11 cellular contexts compared by ENCODE assay signal in genomic region chr4:146638801-146639351, GRCh38. TPM values are rescaled to one million over a fixed set of nuclear protein-coding genes. Genes with fewer than 3 reads are reported as not detected.
DNase-seq lines count a peak whose midpoint lies in the region; ATAC-seq and TF ChIP-seq lines count a peak whose summit lies in the region.
"Had no signal": no experiment of that assay in that cellular context is flagged by ENCODE, and none has a peak within 500 bp of the region (broad histone marks: within the 10 kb centered on the region; RNA-seq: fewer than 3 reads in every experiment).

Gene POU4F2, plus strand, starts transcription at chr4:146638893. Its CDS starts 248 bp downstream, at chr4:146639141.

- ATAC-seq in left lobe of liver (peak; percentile 20), GM21360 (IDR thresholded peaks at IDR 0.05; ENCODE audit: unreplicated experiment) (no peak)
- ATAC-seq: GM12878 had no signal

- intact Hi-C loops in activated T-helper 2 cell treated with anti-CD3 and anti-CD28 coated beads, Interferon-gamma antibody, Interleukin-2, Interleukin-4, amounts not matched to agents 10 μg/mL and 5 μg/mL and 100 μg/mL, durations not matched to agents 14 hours and 24 hours and 36 hours (cut with micrococcal nuclease): no loop called here

- peaks cover 95% of the 10 kb centered on the region for H3K27me3 Mint-ChIP-seq in activated naive CD8-positive, alpha-beta T cell treated with anti-CD3 and anti-CD28 coated beads for 36 hours
- H3K27me3 Mint-ChIP-seq in activated T-helper 2 cell treated with anti-CD3 and anti-CD28 coated beads, Interferon-gamma antibody, Interleukin-2, Interleukin-4, amounts not matched to agents 10 μg/mL and 5 μg/mL and 100 μg/mL, durations not matched to agents 14 hours and 24 hours and 36 hours (ENCODE audit: low read depth): peaks cover 82% of the 10 kb centered on the region

- peaks cover 8% of the 10 kb centered on the region for H3K9me3 Mint-ChIP-seq in activated naive CD8-positive, alpha-beta T cell treated with anti-CD3 and anti-CD28 coated beads for 36 hours
- H3K9me3 Mint-ChIP-seq in activated T-helper 2 cell treated with anti-CD3 and anti-CD28 coated beads, Interferon-gamma antibody, Interleukin-2, Interleukin-4, amounts not matched to agents 10 μg/mL and 5 μg/mL and 100 μg/mL, durations not matched to agents 14 hours and 24 hours and 36 hours: no peaks in the 10 kb centered on the region

- H3K27ac Mint-ChIP-seq in activated naive CD8-positive, alpha-beta T cell treated with anti-CD3 and anti-CD28 coated beads for 36 hours: no peak within 1 kb of the TSS
- H3K27ac Mint-ChIP-seq in activated T-helper 2 cell treated with anti-CD3 and anti-CD28 coated beads, Interferon-gamma antibody, Interleukin-2, Interleukin-4, amounts not matched to agents 10 μg/mL and 5 μg/mL and 100 μg/mL, durations not matched to agents 14 hours and 24 hours and 36 hours: no peak within 1 kb of the TSS

- no peak for TF ChIP-seq CTCF in 22Rv1 (IDR thresholded peaks at IDR 0.05)

- peak; percentile 53 for DNase-seq in GM03348 (ENCODE audit: low spot score)
- DNase-seq in activated naive CD8-positive, alpha-beta T cell treated with anti-CD3 and anti-CD28 coated beads for 36 hours: peak; percentile 32
- DNase-seq in left lobe of liver (ENCODE audit: low spot score): no peak
- no peak for DNase-seq in GOT3 (lab: John Stamatoyannopoulos, UW)
- no peak for DNase-seq in activated T-helper 2 cell treated with anti-CD3 and anti-CD28 coated beads, Interferon-gamma antibody, Interleukin-2, Interleukin-4, amounts not matched to agents 10 μg/mL and 5 μg/mL and 100 μg/mL, durations not matched to agents 14 hours and 24 hours and 36 hours (ENCODE audit: low spot score)
- no peak for DNase-seq in LoVo (ENCODE audit: low spot score)
- DNase-seq: NCI-H2107 had no signal

- peaks cover 4% of the 10 kb centered on the region for H3K36me3 Mint-ChIP-seq in activated naive CD8-positive, alpha-beta T cell treated with anti-CD3 and anti-CD28 coated beads for 36 hours
- H3K36me3 Mint-ChIP-seq in activated T-helper 2 cell treated with anti-CD3 and anti-CD28 coated beads, Interferon-gamma antibody, Interleukin-2, Interleukin-4, amounts not matched to agents 10 μg/mL and 5 μg/mL and 100 μg/mL, durations not matched to agents 14 hours and 24 hours and 36 hours (ENCODE audit: low read depth): no peaks in the 10 kb centered on the region

- H3K4me1 Mint-ChIP-seq in activated naive CD8-positive, alpha-beta T cell treated with anti-CD3 and anti-CD28 coated beads for 36 hours: peaks cover 17% of the 10 kb centered on the region
- no peaks in the 10 kb centered on the region for H3K4me1 Mint-ChIP-seq in activated T-helper 2 cell treated with anti-CD3 and anti-CD28 coated beads, Interferon-gamma antibody, Interleukin-2, Interleukin-4, amounts not matched to agents 10 μg/mL and 5 μg/mL and 100 μg/mL, durations not matched to agents 14 hours and 24 hours and 36 hours (ENCODE audit: low read depth)

- H3K27ac ChIP-seq in 22Rv1: peak within 1 kb of the TSS; percentile 61

- peak within 1 kb of the TSS; percentile 60 for H3K4me3 Mint-ChIP-seq in activated naive CD8-positive, alpha-beta T cell treated with anti-CD3 and anti-CD28 coated beads for 36 hours
- H3K4me3 Mint-ChIP-seq in activated T-helper 2 cell treated with anti-CD3 and anti-CD28 coated beads, Interferon-gamma antibody, Interleukin-2, Interleukin-4, amounts not matched to agents 10 μg/mL and 5 μg/mL and 100 μg/mL, durations not matched to agents 14 hours and 24 hours and 36 hours (ENCODE audit: low read depth): no peak within 1 kb of the TSS

RNA-seq across cellular contexts. Expression of gene POU4F2, which starts in this region (rescaled TPM):
- not detected for total RNA-seq in activated naive CD8-positive, alpha-beta T cell treated with anti-CD3 and anti-CD28 coated beads for 36 hours
- total RNA-seq in left lobe of liver: not detected
- total RNA-seq in activated T-helper 2 cell treated with anti-CD3 and anti-CD28 coated beads, Interferon-gamma antibody, Interleukin-2, Interleukin-4, amounts not matched to agents 10 μg/mL and 5 μg/mL and 100 μg/mL, durations not matched to agents 14 hours and 24 hours and 36 hours: not detected in 2 replicates
- total RNA-seq: bronchial epithelial cell, GM12878 had no signal

Comparison
In these comparisons a context has a peak if more than half of its experiments do, and no peak if none do; other contexts are left out.
1. Peak in DNase-seq in activated naive CD8-positive, alpha-beta T cell treated with anti-CD3 and anti-CD28 coated beads for 36 hours; RNA of the gene not detected or under 1 TPM.
2. Peak in ATAC-seq in left lobe of liver; RNA of the gene not detected or under 1 TPM.